In the genomic region with DNA sequence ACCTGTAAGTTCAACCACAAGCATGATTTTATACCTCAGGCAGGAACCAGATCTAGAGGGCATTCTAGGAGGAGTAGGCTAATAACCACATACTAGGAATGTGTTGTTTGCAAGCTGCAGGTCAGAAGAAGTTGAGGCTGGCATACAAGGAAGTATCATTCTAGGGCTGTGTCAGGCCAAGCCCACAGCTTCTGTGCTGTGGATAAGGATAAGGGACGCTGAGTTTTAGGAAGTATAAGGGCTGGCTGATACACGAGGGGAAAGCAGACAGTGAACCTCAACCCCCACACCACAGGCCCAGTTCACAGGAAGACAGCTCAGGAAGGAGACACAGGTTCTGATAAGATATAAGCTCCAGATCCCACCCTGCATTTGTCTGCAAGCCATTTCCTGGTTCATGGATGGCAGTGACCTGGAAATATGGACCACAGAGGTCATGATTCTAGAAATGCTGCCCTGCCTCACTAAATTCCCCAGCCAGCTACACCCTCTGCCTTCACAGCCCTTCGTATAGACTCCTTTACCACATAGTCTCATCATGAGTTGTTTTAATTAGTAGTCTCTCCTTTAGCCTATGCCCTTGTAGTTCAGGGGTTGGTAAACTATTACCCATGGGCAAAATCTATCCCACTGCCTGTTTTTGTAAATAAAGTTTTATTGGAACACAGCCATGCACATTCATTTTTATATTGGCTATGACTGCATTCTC, we compare ENCODE assay signal across 14 cellular contexts.
DNase-seq lines count a peak whose midpoint lies in the region; ATAC-seq, FAIRE-seq and TF ChIP-seq lines count a peak whose summit lies in the region.
"Had no signal": no experiment of that assay in that cellular context is flagged by ENCODE, and none has a peak within 500 bp of the region (broad histone marks: within the 10 kb centered on the region; RNA-seq: fewer than 3 reads in every experiment).

No MANE protein-coding gene starts in this region.

- ATAC-seq in K562 (peak; percentile 91), HG02970 (IDR thresholded peaks at IDR 0.05; ENCODE audit: low FRiP score, unreplicated experiment) (no peak)
- ATAC-seq: SK-N-SH treated with all-trans-retinoic acid at 6 μM for 48 hours had no signal

- TF ChIP-seq CTCF in C4-2B (conservative IDR thresholded peaks at IDR 0.05): no peak
- peak in 1 of 3 experiments; percentile 1; a peak in 1 of 6 replicates for TF ChIP-seq CTCF in K562 (IDR thresholded peaks at IDR 0.05 in 2 of 3, conservative IDR thresholded peaks at IDR 0.05 in 1 of 3; ENCODE audit: insufficient read depth in 2 of 3, low read depth in 1 of 3, low read length in 3 of 3)

- no peak for TF ChIP-seq POLR2A in K562 (conservative IDR thresholded peaks at IDR 0.05)

- no peaks in the 10 kb centered on the region for H4K20me1 ChIP-seq in K562 (replicated peaks; ENCODE audit: control insufficient read depth, insufficient read depth, low read length)

- H3K9me3 ChIP-seq in K562 (replicated peaks; ENCODE audit: control insufficient read depth, insufficient read depth, low read depth, low read length) (0 out of 2 replicates have a peak, but pooled peaks cover 3% of the 10 kb centered on the region), mesodermal cell (ENCODE audit: control insufficient read depth, low read length) (peaks cover 4% of the 10 kb centered on the region)

- H3K9me1 ChIP-seq in K562 (ENCODE audit: control insufficient read depth, insufficient read depth, low read length): no peaks in the 10 kb centered on the region

- peak overlapping the region; percentile 80 for H2AFZ ChIP-seq in K562 (ENCODE audit: low read depth, low read length)

- H3K79me2 ChIP-seq in K562 (ENCODE audit: control insufficient read depth, insufficient read depth, low read length): no peaks in the 10 kb centered on the region

- TF ChIP-seq RAD21 in K562 (CRISPR knock-in tag; conservative IDR thresholded peaks at IDR 0.05 in 1 of 2, IDR thresholded peaks at IDR 0.05 in 1 of 2): no peak; a peak in 1 of 4 replicates

- H3K9ac ChIP-seq in K562 (ENCODE audit: insufficient read depth in 1 of 2, low read depth in 2 of 2, low read length in 2 of 2): peak overlapping the region; percentile 33 to 42; a peak in 3 of 4 replicates

- H3K27me3 ChIP-seq in K562 (ENCODE audit: control insufficient read depth in 2 of 2, insufficient read depth in 2 of 2, low read length in 2 of 2): no peaks in the 10 kb centered on the region

- H3K4me2 ChIP-seq in K562 (ENCODE audit: insufficient read depth, low read length): peak overlapping the region; percentile 77

- DNase-seq in KG1 (lab: John Stamatoyannopoulos, UW) (peak; percentile 82), K562 (ENCODE audit: extremely low read depth in 1 of 4, low spot score in 3 of 4) (peak; percentile 58 to 95 (median 80)), NCI-H2081 treated with DMSO at 0.1 percent for 48 hours (lab: John Stamatoyannopoulos, UW) (no peak), SHP77 treated with DMSO at 0.1 percent for 48 hours (lab: John Stamatoyannopoulos, UW) (no peak), DMS114 treated with DMSO at 0.1 percent for 48 hours (lab: John Stamatoyannopoulos, UW; ENCODE audit: unreplicated experiment) (no peak)
- DNase-seq: activated CD4-positive, alpha-beta T cell treated with anti-CD3 and anti-CD28 coated beads, Interleukin-2, amount 50 U/mL, for 4 hours; activated effector memory CD4-positive, alpha-beta T cell treated with anti-CD3 and anti-CD28 coated beads, Interleukin-2, amount 50 U/mL, for 16 hours; central memory CD4-positive, alpha-beta T cell; occipital lobe; stimulated activated CD8-positive, alpha-beta memory T cell treated with anti-CD3 and anti-CD28 coated beads, Interleukin-4, amount 100 ng/mL, for 48 hours had no signal

- WGBS in K562 (ENCODE audit: insufficient coverage, low coverage, missing lambda C conversion rate): 0% methylated on average over 3 of the region's 3 CpGs
- 100% methylated on average over 1 of the region's 3 CpGs; no CpG with 5 or more reads in 1 of the 2 experiments for WGBS in mesodermal cell (ENCODE audit: insufficient coverage in 2 of 2), 2 experiments

- no peak overlapping the region for H3K4me3 ChIP-seq in K562
- H3K4me3 ChIP-seq in mesodermal cell (ENCODE audit: extremely low read depth, insufficient read depth, low read length, poor library complexity, severe bottlenecking): no peak overlapping the region

- H3K27ac ChIP-seq in C4-2B: peak overlapping the region; percentile 12; the same call in 1 of the 2 replicates
- peak overlapping the region; percentile 71 for H3K27ac ChIP-seq in K562 (ENCODE audit: extremely low read depth, low read depth, low read length)
- H3K27ac ChIP-seq in mesodermal cell (ENCODE audit: low read depth, low read length, severe bottlenecking): peak overlapping the region; percentile 24

- CTCF ChIA-PET in K562 (lab: Yijun Ruan, JAX; ENCODE audit: low intra/inter-chr PET ratio): no interaction called here

- FAIRE-seq in K562 (lab: Jason Lieb, UNC): peak; percentile 97

- in situ Hi-C loops in K562 (cut with MboI): no loop called here

- POLR2A ChIA-PET in K562 (lab: Yijun Ruan, JAX): interaction anchor here (0.6 to 1.6 kb wide), 6 partner anchors 9 to 348 kb away, joined by 3 to 8 read pairs (median 3); no protein-coding TSS in a partner anchor

- no TSS peak for BruUV-seq in K562 (replicated peaks; lab: Mats Ljungman, UMichigan)

- H3K36me3 ChIP-seq in K562 (ENCODE audit: control insufficient read depth, insufficient read depth, low read length): no peaks in the 10 kb centered on the region
- no peaks in the 10 kb centered on the region for H3K36me3 ChIP-seq in mesodermal cell (ENCODE audit: control insufficient read depth, insufficient read depth, low read length)

- intact Hi-C loops in K562 (cut with micrococcal nuclease): loop anchor here (1.0 to 5.0 kb wide), 5 partner anchors 10 to 149 kb away; no protein-coding TSS in a partner anchor

- peak; percentile 98 for TF ChIP-seq EP300 in K562 (IDR thresholded peaks at IDR 0.05; ENCODE audit: low read length)

- peaks cover 11 to 63% of the 10 kb centered on the region in 2 experiments; a peak in 4 of 5 replicates for H3K4me1 ChIP-seq in K562 (replicated peaks in 1 of 2; ENCODE audit: control insufficient read depth in 2 of 2, insufficient read depth in 2 of 2, low read length in 2 of 2)
- H3K4me1 ChIP-seq in mesodermal cell (ENCODE audit: control insufficient read depth, insufficient read depth, low read length, poor library complexity, severe bottlenecking): peaks cover 29% of the 10 kb centered on the region

TF ChIP-seq in K562, 482 proteins besides CTCF, POLR2A, EP300 and RAD21 (continues in another document):
- no peak for TF ChIP-seq SP2 (IDR thresholded peaks at IDR 0.05; ENCODE audit: extremely low read depth, low read depth, low read length, poor library complexity, severe bottlenecking)
- TF ChIP-seq XRCC3 (IDR thresholded peaks at IDR 0.05): no peak
- peak; percentile 32; the same call in 1 of the 2 replicates for TF ChIP-seq ZBTB9 (CRISPR knock-in tag; IDR thresholded peaks at IDR 0.05)
- TF ChIP-seq TCF15 (CRISPR knock-in tag; IDR thresholded peaks at IDR 0.05): no peak
- TF ChIP-seq, protein P1, sequence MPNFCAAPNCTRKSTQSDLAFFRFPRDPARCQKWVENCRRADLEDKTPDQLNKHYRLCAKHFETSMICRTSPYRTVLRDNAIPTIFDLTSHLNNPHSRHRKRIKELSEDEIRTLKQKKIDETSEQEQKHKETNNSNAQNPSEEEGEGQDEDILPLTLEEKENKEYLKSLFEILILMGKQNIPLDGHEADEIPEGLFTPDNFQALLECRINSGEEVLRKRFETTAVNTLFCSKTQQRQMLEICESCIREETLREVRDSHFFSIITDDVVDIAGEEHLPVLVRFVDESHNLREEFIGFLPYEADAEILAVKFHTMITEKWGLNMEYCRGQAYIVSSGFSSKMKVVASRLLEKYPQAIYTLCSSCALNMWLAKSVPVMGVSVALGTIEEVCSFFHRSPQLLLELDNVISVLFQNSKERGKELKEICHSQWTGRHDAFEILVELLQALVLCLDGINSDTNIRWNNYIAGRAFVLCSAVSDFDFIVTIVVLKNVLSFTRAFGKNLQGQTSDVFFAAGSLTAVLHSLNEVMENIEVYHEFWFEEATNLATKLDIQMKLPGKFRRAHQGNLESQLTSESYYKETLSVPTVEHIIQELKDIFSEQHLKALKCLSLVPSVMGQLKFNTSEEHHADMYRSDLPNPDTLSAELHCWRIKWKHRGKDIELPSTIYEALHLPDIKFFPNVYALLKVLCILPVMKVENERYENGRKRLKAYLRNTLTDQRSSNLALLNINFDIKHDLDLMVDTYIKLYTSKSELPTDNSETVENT (CRISPR knock-in tag; IDR thresholded peaks at IDR 0.05): no peak
- no peak for TF ChIP-seq OTX1 (CRISPR knock-in tag; IDR thresholded peaks at IDR 0.05)
- no peak for TF ChIP-seq NELFE (IDR thresholded peaks at IDR 0.05; ENCODE audit: insufficient read depth, insufficient read length)
- TF ChIP-seq BRCA1 (IDR thresholded peaks at IDR 0.05): no peak
- TF ChIP-seq BRCA1 (CRISPR knock-in tag; IDR thresholded peaks at IDR 0.05): no peak

Comparison
In these comparisons a context has a peak if more than half of its experiments do, and no peak if none do; other contexts are left out.
1. H3K27ac ChIP-seq: peak in every context shown above with its lines; median percentile 71 in K562; 24 in mesodermal cell; 12 in C4-2B.
2. DNase-seq: peak in KG1 (single experiment) and K562 (4 of 4); none in NCI-H2081 treated with DMSO at 0.1 percent for 48 hours (single experiment), SHP77 treated with DMSO at 0.1 percent for 48 hours (single experiment) and DMS114 treated with DMSO at 0.1 percent for 48 hours (single experiment).